ENCODE assay signal across 8 cellular contexts in genomic region chr15:51751687-51752683, GRCh38. TPM values are rescaled to one million over a fixed set of nuclear protein-coding genes. Genes with fewer than 3 reads are reported as not detected.
DNase-seq lines count a peak whose midpoint lies in the region; ATAC-seq and TF ChIP-seq lines count a peak whose summit lies in the region.

No MANE protein-coding gene starts in this region.

- no peaks in the 10 kb centered on the region for H3K9me3 ChIP-seq in PC-9 (ENCODE audit: insufficient read depth, low read depth)

- no peaks in the 10 kb centered on the region for H3K9me2 ChIP-seq in PC-9 (ENCODE audit: insufficient read depth)

- no peak overlapping the region for H3K27ac ChIP-seq in PC-9

- ATAC-seq in GM18517 (IDR thresholded peaks at IDR 0.05; ENCODE audit: unreplicated experiment) (peak; percentile 39), HG03025 (IDR thresholded peaks at IDR 0.05; ENCODE audit: low FRiP score, unreplicated experiment) (peak; percentile 26)
- peak; percentile 30 for ATAC-seq in stimulated activated naive CD8-positive, alpha-beta T cell treated with anti-CD3 and anti-CD28 coated beads, Interleukin-15, Interleukin-2, amounts not matched to agents 100 U/mL and 50 U/mL, for 24 hours

- CTCF ChIA-PET in PC-9 (lab: Charles Lee): no interaction called here

- DNase-seq in AG10803 (ENCODE audit: low read depth) (no peak), PC-9 (peak in 1 of 2 experiments; percentile 40), cardiac fibroblast (ENCODE audit: low read depth in 2 of 2) (peak; percentile 39 to 49), kidney tubule cell (ENCODE audit: low spot score) (peak; percentile 56), mesenteric fat pad (ENCODE audit: low spot score) (no peak)
- peak; percentile 29 for DNase-seq in stimulated activated naive CD8-positive, alpha-beta T cell treated with anti-CD3 and anti-CD28 coated beads, Interleukin-15, Interleukin-2, amounts not matched to agents 100 U/mL and 50 U/mL, for 24 hours

- peak overlapping the region; percentile 75 for H3K4me2 ChIP-seq in PC-9

- intact Hi-C loops in PC-9 (cut with micrococcal nuclease; ENCODE audit: unreplicated experiment): no loop called here

- H2AFZ ChIP-seq in PC-9: peak overlapping the region; percentile 84

- TF ChIP-seq CTCF in AG10803 (conservative IDR thresholded peaks at IDR 0.05; ENCODE audit: low read length): no peak
- TF ChIP-seq CTCF in PC-9 (conservative IDR thresholded peaks at IDR 0.05): no peak
- no peak for TF ChIP-seq CTCF in cardiac fibroblast (IDR thresholded peaks at IDR 0.05; ENCODE audit: low read depth, low read length)

- H3K4me1 ChIP-seq in PC-9 (replicated peaks; ENCODE audit: insufficient read depth): no peaks in the 10 kb centered on the region

- no peaks in the 10 kb centered on the region for H4K20me1 ChIP-seq in PC-9 (ENCODE audit: insufficient read depth)

- H3K79me2 ChIP-seq in PC-9 (ENCODE audit: low read depth): no peaks in the 10 kb centered on the region

- peak overlapping the region; percentile 70 for H3K4me3 ChIP-seq in AG10803 (ENCODE audit: low read length)
- H3K4me3 ChIP-seq in PC-9: peak overlapping the region; percentile 62; the same call in 1 of the 2 replicates
- H3K4me3 ChIP-seq in cardiac fibroblast (replicated peaks in 1 of 2; ENCODE audit: low read depth in 2 of 2, low read length in 2 of 2): peak overlapping the region; percentile 62 to 64

- no TSS peak for BruUV-seq in PC-9 (replicated peaks; lab: Mats Ljungman, UMichigan)

- POLR2A ChIA-PET in PC-9 (lab: Charles Lee; ENCODE audit: unreplicated experiment): interaction anchor here (0.5 kb wide), 1 partner anchor 1327 kb away, joined by 5 read pairs; no protein-coding TSS in a partner anchor

- no peaks in the 10 kb centered on the region for H3F3A ChIP-seq in PC-9 (ENCODE audit: insufficient read depth, low read depth)

- H3K36me3 ChIP-seq in PC-9 (ENCODE audit: low read depth): no peaks in the 10 kb centered on the region

- H3K27me3 ChIP-seq in PC-9 (ENCODE audit: insufficient read depth, low read depth): peaks cover 8% of the 10 kb centered on the region; the same call in 1 of the 2 replicates

RNA-seq across cellular contexts. Expression of gene TMOD2, which starts 0.6 kb away (rescaled TPM):
- 2.7 and 4.2 TPM in 2 replicates for total RNA-seq in PC-9 (2021)
- 9.5 TPM for total RNA-seq in mesenteric fat pad

RNA-seq across cellular contexts. Expression of gene LYSMD2, which starts 14.5 kb away (rescaled TPM):
- total RNA-seq in PC-9 (2021) (9.7 and 11.1 TPM in 2 replicates), mesenteric fat pad (9.7 TPM)

Comparison
In these comparisons a context has a peak if more than half of its experiments do, and no peak if none do; other contexts are left out.
1. DNase-seq: peak in cardiac fibroblast (2 of 2), kidney tubule cell (single experiment) and stimulated activated naive CD8-positive, alpha-beta T cell treated with anti-CD3 and anti-CD28 coated beads, Interleukin-15, Interleukin-2, amounts not matched to agents 100 U/mL and 50 U/mL, for 24 hours (single experiment); none in AG10803 (single experiment) and mesenteric fat pad (single experiment).
2. Peak in every context shown above with its lines, with median percentiles within 50 percentile points of each other: H3K4me3 ChIP-seq and ATAC-seq.